ENCODE assay signal across 8 cellular contexts in the genomic region with DNA sequence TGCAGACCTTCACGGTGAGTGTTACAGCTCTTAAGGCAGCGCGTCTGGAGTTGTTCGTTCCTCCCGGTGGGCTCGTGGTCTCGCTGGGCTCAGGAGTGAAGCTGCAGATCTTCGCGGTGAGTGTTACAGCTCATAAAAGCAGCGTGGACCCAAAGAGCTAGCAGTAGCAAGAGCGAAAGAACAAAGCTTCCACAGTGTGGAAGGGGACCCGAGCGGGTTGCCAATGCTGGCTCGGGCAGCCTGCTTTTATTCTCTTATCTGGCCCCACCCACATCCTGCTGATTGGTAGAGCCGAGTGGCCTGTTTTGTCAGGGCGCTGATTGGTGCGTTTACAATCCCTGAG. TPM values are rescaled to one million over a fixed set of nuclear protein-coding genes. Genes with fewer than 3 reads are reported as not detected.
DNase-seq lines count a peak whose midpoint lies in the region; ATAC-seq, FAIRE-seq and TF ChIP-seq lines count a peak whose summit lies in the region.
"Not testable (repeated sequence)": the region's sequence is repeated elsewhere in the genome, so short reads cannot be mapped to it uniquely, and the experiment has no call there.
"Had no signal": no experiment of that assay in that cellular context is flagged by ENCODE, and none has a peak within 500 bp of the region (broad histone marks: within the 10 kb centered on the region; RNA-seq: fewer than 3 reads in every experiment).

No MANE protein-coding gene starts in this region.

- H3K4me2 ChIP-seq in DND-41 (ENCODE audit: insufficient read depth, low read length); K562 (ENCODE audit: insufficient read depth, low read length): not testable (repeated sequence)

- H3K79me2 ChIP-seq in DND-41 (ENCODE audit: insufficient read depth, low read length), result peaks cover 92% of the 10 kb centered on the region
- not testable (repeated sequence) for H3K79me2 ChIP-seq in K562 (ENCODE audit: control insufficient read depth, insufficient read depth, low read length)

- not testable (repeated sequence) for H3K27me3 ChIP-seq in DND-41 (ENCODE audit: insufficient read depth, low read length, poor library complexity); mononuclear cell (ENCODE audit: insufficient read depth, low read length)
- H3K27me3 ChIP-seq in K562 (ENCODE audit: control insufficient read depth in 2 of 2, insufficient read depth in 2 of 2, low read length in 2 of 2), result peaks cover 0 to 32% of the 10 kb centered on the region in 2 experiments; a peak in 3 of 5 replicates

- TF ChIP-seq RAD21 in K562 (CRISPR knock-in tag; conservative IDR thresholded peaks at IDR 0.05 in 1 of 2, IDR thresholded peaks at IDR 0.05 in 1 of 2), result not testable (repeated sequence)

- BruUV-seq in K562 (replicated peaks; lab: Mats Ljungman, UMichigan), result not testable (repeated sequence)

- peak overlapping the region; percentile 99 for H3K27ac Mint-ChIP-seq in activated CD4-positive, alpha-beta T cell treated with anti-CD3 and anti-CD28 coated beads for 36 hours
- H3K27ac Mint-ChIP-seq in stimulated activated naive B cell treated with anti-CD40 and anti-IgM and Interleukin-4, amounts not matched to agents 10 μg/mL and 1 μg/mL and 100 μg/mL, for 72 hours, result peak overlapping the region; percentile 31

- peak; percentile 30; the same call in 1 of the 3 replicates for ATAC-seq in DND-41 (ENCODE audit: insufficient read depth, low read depth)
- not testable (repeated sequence) for ATAC-seq in activated CD4-positive, alpha-beta T cell treated with anti-CD3 and anti-CD28 coated beads for 36 hours; K562; stimulated activated naive B cell treated with anti-CD40 and anti-IgM and Interleukin-4, amounts not matched to agents 10 μg/mL and 1 μg/mL and 100 μg/mL, for 72 hours (replicated peaks)

- H3K36me3 Mint-ChIP-seq in activated CD4-positive, alpha-beta T cell treated with anti-CD3 and anti-CD28 coated beads for 36 hours (ENCODE audit: low read depth), result peaks cover 66% of the 10 kb centered on the region
- peaks cover 32 to 52% of the 10 kb centered on the region in 2 donors for H3K36me3 Mint-ChIP-seq in stimulated activated naive B cell treated with anti-CD40 and anti-IgM and Interleukin-4, amounts not matched to agents 10 μg/mL and 1 μg/mL and 100 μg/mL, for 72 hours

- whole genome bisulfite sequencing in K562 (ENCODE audit: insufficient coverage, low coverage, missing lambda C conversion rate), result 6% methylated on average over 2 of the region's 17 CpGs

- H3K27me3 Mint-ChIP-seq in activated CD4-positive, alpha-beta T cell treated with anti-CD3 and anti-CD28 coated beads for 36 hours; stimulated activated naive B cell treated with anti-CD40 and anti-IgM and Interleukin-4, amounts not matched to agents 10 μg/mL and 1 μg/mL and 100 μg/mL, for 72 hours: not testable (repeated sequence)

- H3K36me3 ChIP-seq in DND-41 (ENCODE audit: insufficient read depth, low read length), result peaks cover 75% of the 10 kb centered on the region
- H3K36me3 ChIP-seq in K562 (ENCODE audit: control insufficient read depth, insufficient read depth, low read length), result not testable (repeated sequence)

- H3K4me3 Mint-ChIP-seq in activated CD4-positive, alpha-beta T cell treated with anti-CD3 and anti-CD28 coated beads for 36 hours, result peak overlapping the region; percentile 92
- not testable (repeated sequence) for H3K4me3 Mint-ChIP-seq in stimulated activated naive B cell treated with anti-CD40 and anti-IgM and Interleukin-4, amounts not matched to agents 10 μg/mL and 1 μg/mL and 100 μg/mL, for 72 hours

- TF ChIP-seq POLR2A in K562 (conservative IDR thresholded peaks at IDR 0.05), result peak; percentile 57; the same call in 1 of the 2 replicates

- intact Hi-C loops in activated CD4-positive, alpha-beta T cell treated with anti-CD3 and anti-CD28 coated beads for 36 hours (cut with DNase I, micrococcal nuclease), result loop anchor here (2.0 to 10.0 kb wide), 4 partner anchors 43 to 1945 kb away; a partner anchor contains a TSS
- intact Hi-C loops in K562 (cut with micrococcal nuclease), result not testable (repeated sequence)

- H3K9me3 ChIP-seq in DND-41 (ENCODE audit: insufficient read depth, low read length, severe bottlenecking); K562 (replicated peaks; ENCODE audit: control insufficient read depth, insufficient read depth, low read depth, low read length); mononuclear cell (ENCODE audit: low read depth, low read length): not testable (repeated sequence)

- not testable (repeated sequence) for H3K4me3 ChIP-seq in DND-41 (ENCODE audit: low read depth in 1 of 2, low read length in 2 of 2); K562
- peak overlapping the region; percentile 1 for H3K4me3 ChIP-seq in mononuclear cell (ENCODE audit: low read length)

- peaks cover 81% of the 10 kb centered on the region for H4K20me1 ChIP-seq in DND-41 (ENCODE audit: insufficient read depth, low read length)
- not testable (repeated sequence) for H4K20me1 ChIP-seq in K562 (replicated peaks; ENCODE audit: control insufficient read depth, insufficient read depth, low read length)

- not testable (repeated sequence) for TF ChIP-seq EP300 in K562 (IDR thresholded peaks at IDR 0.05; ENCODE audit: low read length)

- not testable (repeated sequence) for H3K9me1 ChIP-seq in K562 (ENCODE audit: control insufficient read depth, insufficient read depth, low read length)

- H3K9me3 Mint-ChIP-seq in activated CD4-positive, alpha-beta T cell treated with anti-CD3 and anti-CD28 coated beads for 36 hours (ENCODE audit: low read depth); stimulated activated naive B cell treated with anti-CD40 and anti-IgM and Interleukin-4, amounts not matched to agents 10 μg/mL and 1 μg/mL and 100 μg/mL, for 72 hours: not testable (repeated sequence)

- not testable (repeated sequence) for H2AFZ ChIP-seq in DND-41 (ENCODE audit: low read depth, low read length); K562 (ENCODE audit: low read depth, low read length)

- not testable (repeated sequence) for H3K27ac ChIP-seq in DND-41 (ENCODE audit: low read length); K562 (ENCODE audit: extremely low read depth, low read depth, low read length)

- peaks cover 92% of the 10 kb centered on the region for H3K4me1 ChIP-seq in DND-41 (ENCODE audit: insufficient read depth, low read length)
- not testable (repeated sequence) for H3K4me1 ChIP-seq in K562 (replicated peaks in 1 of 2; ENCODE audit: control insufficient read depth in 2 of 2, insufficient read depth in 2 of 2, low read length in 2 of 2)
- peaks cover 90% of the 10 kb centered on the region for H3K4me1 ChIP-seq in mononuclear cell (ENCODE audit: insufficient read depth, low read length)

- H3K4me1 Mint-ChIP-seq in activated CD4-positive, alpha-beta T cell treated with anti-CD3 and anti-CD28 coated beads for 36 hours, result peaks cover 93% of the 10 kb centered on the region
- H3K4me1 Mint-ChIP-seq in stimulated activated naive B cell treated with anti-CD40 and anti-IgM and Interleukin-4, amounts not matched to agents 10 μg/mL and 1 μg/mL and 100 μg/mL, for 72 hours, result peaks cover 64 to 86% of the 10 kb centered on the region in 2 donors

- H3K9ac ChIP-seq in DND-41 (ENCODE audit: low read depth, low read length); K562 (ENCODE audit: insufficient read depth in 1 of 2, low read depth in 2 of 2, low read length in 2 of 2): not testable (repeated sequence)

- POLR2A ChIA-PET in activated CD4-positive, alpha-beta T cell treated with anti-CD3 and anti-CD28 coated beads for 36 hours (lab: Charles Lee), result interaction anchor here (0.9 to 2.9 kb wide), 11 partner anchors 10 to 161 kb away, joined by 3 to 21 read pairs (median 6); a partner anchor contains a TSS
- POLR2A ChIA-PET in K562 (lab: Yijun Ruan, JAX), result not testable (repeated sequence)

- FAIRE-seq in K562 (lab: Jason Lieb, UNC), result not testable (repeated sequence)

- not testable (repeated sequence) for TF ChIP-seq CTCF in DND-41 (IDR thresholded peaks at IDR 0.05; ENCODE audit: borderline replicate concordance, extremely low read depth, low read length, poor library complexity, severe bottlenecking); K562 (IDR thresholded peaks at IDR 0.05 in 2 of 3, conservative IDR thresholded peaks at IDR 0.05 in 1 of 3; ENCODE audit: insufficient read depth in 2 of 3, low read depth in 1 of 3, low read length in 3 of 3)

- CTCF ChIA-PET in activated CD4-positive, alpha-beta T cell treated with anti-CD3 and anti-CD28 coated beads for 36 hours (lab: Charles Lee), result interaction anchor here (0.6 to 3.7 kb wide), 4 partner anchors 22 to 157 kb away, joined by 3 to 25 read pairs (median 4); no protein-coding TSS in a partner anchor
- CTCF ChIA-PET in K562 (lab: Yijun Ruan, JAX; ENCODE audit: low intra/inter-chr PET ratio), result not testable (repeated sequence)

- in situ Hi-C loops in K562 (cut with MboI), result not testable (repeated sequence)

- peak; percentile 50 for DNase-seq in DND-41
- DNase-seq in activated CD4-positive, alpha-beta T cell treated with anti-CD3 and anti-CD28 coated beads for 36 hours, result peak; percentile 69
- peak; percentile 67 for DNase-seq in activated CD8-positive, alpha-beta memory T cell treated with anti-CD3 and anti-CD28 coated beads, Interleukin-2, amount 50 U/mL, for 4 hours
- peak; percentile 44 for DNase-seq in activated gamma-delta T cell treated with Interleukin-2 at 50 U/mL for 16 hours
- DNase-seq in K562 (ENCODE audit: extremely low read depth in 1 of 4, low spot score in 3 of 4); stimulated activated naive B cell treated with anti-CD40 and anti-IgM and Interleukin-4, amounts not matched to agents 10 μg/mL and 1 μg/mL and 100 μg/mL, for 72 hours: not testable (repeated sequence)

RNA-seq across cellular contexts. Expression of a gene that starts 18.3 kb away (rescaled TPM):
- total RNA-seq in activated CD4-positive, alpha-beta T cell treated with anti-CD3 and anti-CD28 coated beads for 36 hours, result 100 to 1,000 TPM; 215 to 226 TPM
- total RNA-seq in K562 (2011; cell fraction: chromatin; rRNA removed; ENCODE audit: low replicate concordance), result 6.2 and 8.7 TPM in 2 replicates
- total RNA-seq in K562 (2011; cell fraction: nucleolus; rRNA removed), result 4.2 and 8.3 TPM in 2 replicates
- total RNA-seq in K562 (2011; cell fraction: nucleoplasm; rRNA removed), result 5.5 and 5.9 TPM in 2 replicates
- 2.3 and 2.5 TPM in 2 replicates for total RNA-seq in K562 (2014; rRNA removed)
- total RNA-seq in K562 (2014; rRNA removed; fragmentation: Illumina TruSeq; extraction: Trizol), result 1.4 and 1.8 TPM in 2 replicates
- total RNA-seq in K562 (2015; rRNA removed; fragmentation: Illumina TruSeq; extraction: Trizol), result 1.4 and 1.8 TPM in 2 replicates
- total RNA-seq in K562 (2021), result 4.7 and 5.1 TPM in 2 replicates
- 0.64 and 0.68 TPM in 2 replicates for polyA plus RNA-seq in K562 (2011; rRNA removed)
- 0.46 and 1.0 TPM in 2 replicates for polyA plus RNA-seq in K562 (2011; cell fraction: cytosol; rRNA removed)
- 2.3 and 5.1 TPM in 2 replicates for polyA plus RNA-seq in K562 (2011; cell fraction: nucleus; rRNA removed)
- polyA plus RNA-seq in K562 (2012), result 1.7 and 2.5 TPM in 2 replicates
- 1.9 and 2.7 TPM in 2 replicates for polyA plus RNA-seq in K562 (2014; fragmentation: Illumina TruSeq; extraction: Trizol)
- under 1 TPM; 0.38 to 0.45 TPM for polyA plus RNA-seq in K562 (2014; fragmentation: Nextera tagmentation; extraction: Ambion mirVana)
- polyA plus RNA-seq in K562 (2014; rRNA removed), result 1.3 and 1.9 TPM in 2 replicates
- polyA minus RNA-seq in K562 (2011; rRNA and poly(A)+ RNA removed), result 0.99 and 1.4 TPM in 2 replicates
- polyA minus RNA-seq in K562 (2011; cell fraction: cytosol; rRNA and poly(A)+ RNA removed), result 1.7 TPM in 1 of 2 replicates, not detected in the other
- polyA minus RNA-seq in K562 (2011; cell fraction: nucleus; rRNA and poly(A)+ RNA removed), result 2.4 and 5.3 TPM in 2 replicates
- total RNA-seq in mononuclear cell, result 126 TPM
- total RNA-seq: HFFc6 had no signal

Comparison
In these comparisons a context has a peak if more than half of its experiments do, and no peak if none do; other contexts are left out.
1. RNA of a gene that starts 18.3 kb away (total RNA-seq): 215 to 226 TPM in activated CD4-positive, alpha-beta T cell treated with anti-CD3 and anti-CD28 coated beads for 36 hours and 126 TPM in mononuclear cell (single experiment); 1.4 to 8.7 TPM in K562; every median in the first group is over 10 times any median in the second.